ENCODE assay signal across 12 cellular contexts in the genomic region with DNA sequence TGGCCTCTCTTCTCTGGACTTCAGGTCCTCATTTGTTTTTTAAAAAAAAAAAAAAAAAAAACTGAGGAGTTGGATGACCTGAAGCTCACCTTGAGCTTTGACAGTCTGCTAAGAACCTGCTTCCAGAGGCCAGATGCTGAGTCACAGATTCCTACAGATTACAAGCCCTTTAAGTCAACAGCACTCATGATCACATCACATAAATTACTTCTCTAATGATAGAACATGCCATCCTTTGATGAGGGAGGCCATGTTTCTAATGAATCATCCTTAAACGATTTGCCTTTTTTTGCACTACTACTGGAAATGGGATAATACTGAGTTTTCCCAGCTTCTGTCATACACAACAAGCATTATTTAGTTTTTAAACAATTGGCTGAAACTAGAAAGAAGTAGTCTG. TPM values are rescaled to one million over a fixed set of nuclear protein-coding genes. Genes with fewer than 3 reads are reported as not detected.
A peak's percentile ranks its signal among the peaks of the same experiment; 100 is the strongest.
DNase-seq lines count a peak whose midpoint lies in the region; ATAC-seq, FAIRE-seq and TF ChIP-seq lines count a peak whose summit lies in the region.
"Had no signal": no experiment of that assay in that cellular context is flagged by ENCODE, and none has a peak within 500 bp of the region (broad histone marks: within the 10 kb centered on the region; RNA-seq: fewer than 3 reads in every experiment).

No MANE protein-coding gene starts in this region.

- CTCF ChIA-PET in H1 (lab: Charles Lee; ENCODE audit: partially characterized antibody) = interaction anchor here (1.4 to 2.2 kb wide), 2 partner anchors 11 to 55 kb away, joined by 5 to 6 read pairs; no protein-coding TSS in a partner anchor

- ATAC-seq in omental fat pad (ENCODE audit: low FRiP score) = peak; percentile 71
- ATAC-seq in GM21528 (IDR thresholded peaks at IDR 0.05; ENCODE audit: low FRiP score, unreplicated experiment) = no peak
- ATAC-seq in GM21825 (IDR thresholded peaks at IDR 0.05; ENCODE audit: unreplicated experiment) = no peak

- no peak for TF ChIP-seq EP300 in H1 (IDR thresholded peaks at IDR 0.05; ENCODE audit: borderline replicate concordance in 1 of 2, low read depth in 2 of 2, low read length in 2 of 2)

- H3K56ac ChIP-seq in H1 (replicated peaks; ENCODE audit: insufficient read length, low read depth, low read length) = no peak overlapping the region

- H4K5ac ChIP-seq in H1 (ENCODE audit: insufficient read length, low read depth, low read length) = no peak overlapping the region

- H3K23me2 ChIP-seq in H1 (ENCODE audit: low read depth, low read length) = no peaks in the 10 kb centered on the region

- H2AFZ ChIP-seq in H1 (ENCODE audit: low read length) = no peak overlapping the region

- no peak overlapping the region for H4K8ac ChIP-seq in H1 (ENCODE audit: extremely low read depth, insufficient read depth, low read length)

- H3K4me3 ChIP-seq in MG63 = no peak overlapping the region
- no peak overlapping the region for H3K4me3 ChIP-seq in H1 (ENCODE audit: extremely low read depth in 1 of 4, insufficient read depth in 2 of 4, low read depth in 3 of 4, low read length in 4 of 4)
- H3K4me3 ChIP-seq: coronary artery had no signal

- no peak overlapping the region for H4K91ac ChIP-seq in H1 (replicated peaks; ENCODE audit: insufficient read length, low read length)

- TF ChIP-seq CTCF in H1 (IDR thresholded peaks at IDR 0.05; ENCODE audit: control extremely low read depth in 1 of 3, insufficient read depth in 1 of 3, low read depth in 1 of 3, low read length in 3 of 3) (no peak), omental fat pad (IDR thresholded peaks at IDR 0.05) (no peak)

- H3K79me2 ChIP-seq in H1 (ENCODE audit: control insufficient read depth in 1 of 2, insufficient read depth in 2 of 2, low read length in 2 of 2) = no peaks in the 10 kb centered on the region

- TF ChIP-seq RAD21 in H1 (IDR thresholded peaks at IDR 0.05 in 1 of 2, conservative IDR thresholded peaks at IDR 0.05 in 1 of 2; ENCODE audit: low read depth in 2 of 2, low read length in 2 of 2) = no peak

- 58% methylated on average over 1 of the region's 1 CpG; no CpG with 5 or more reads in 1 of the 2 experiments for WGBS in H1 (ENCODE audit: extremely low coverage in 1 of 2, insufficient coverage in 1 of 2, insufficient read length in 1 of 2, insufficient replicate concordance in 2 of 2, low coverage in 1 of 2, low lambda C conversion rate in 2 of 2, missing lambda C conversion rate in 1 of 2), 2 experiments

- no peaks in the 10 kb centered on the region for H4K20me1 ChIP-seq in H1 (replicated peaks in 1 of 2; ENCODE audit: control insufficient read depth in 1 of 2, insufficient read depth in 2 of 2, low read length in 2 of 2)

- no peak overlapping the region for H3K14ac ChIP-seq in H1 (ENCODE audit: insufficient read length)

- H2BK120ac ChIP-seq in H1 (replicated peaks; ENCODE audit: low read depth, low read length) = no peak overlapping the region

- H2BK15ac ChIP-seq in H1 (ENCODE audit: low read length) = peak overlapping the region; percentile 40; the same call in 1 of the 2 replicates

- H2BK20ac ChIP-seq in H1 (ENCODE audit: low read length) = no peak overlapping the region

- no peak overlapping the region for H2AK5ac ChIP-seq in H1 (ENCODE audit: low read depth, low read length)

- no peak overlapping the region for H3K9ac ChIP-seq in H1 (replicated peaks in 1 of 4; ENCODE audit: extremely low read depth in 1 of 4, low read depth in 3 of 4, low read length in 3 of 4)

- H3K4me1 ChIP-seq in H1 (replicated peaks in 1 of 4; ENCODE audit: control insufficient read depth in 3 of 4, insufficient read depth in 4 of 4, low read length in 3 of 4) = peaks cover 0 to 10% (median 6%) of the 10 kb centered on the region in 4 experiments; a peak in 3 of 7 replicates

- no peak overlapping the region for H3K4me2 ChIP-seq in H1 (ENCODE audit: insufficient read depth in 1 of 2, low read depth in 2 of 2, low read length in 2 of 2)

- H2BK5ac ChIP-seq in H1 (ENCODE audit: low read depth, low read length) = no peak overlapping the region

- H3K18ac ChIP-seq in H1 (ENCODE audit: extremely low read depth, low read length) = no peak overlapping the region

- H3K36me3 ChIP-seq in MG63 (no peaks in the 10 kb centered on the region), H1 (ENCODE audit: control insufficient read depth in 2 of 4, insufficient read depth in 4 of 4, low read length in 3 of 4) (no peaks in the 10 kb centered on the region)

- peak; percentile 28 for FAIRE-seq in H1 (lab: Jason Lieb, UNC)
- FAIRE-seq: G401.6 had no signal

- no peak for TF ChIP-seq POLR2A in H1 (IDR thresholded peaks at IDR 0.05; ENCODE audit: control extremely low read depth in 1 of 2, low read depth in 2 of 2, low read length in 2 of 2)

- no peaks in the 10 kb centered on the region for H3K79me1 ChIP-seq in H1 (ENCODE audit: low read depth, low read length)

- no peaks in the 10 kb centered on the region for H3K27me3 ChIP-seq in MG63
- H3K27me3 ChIP-seq in H1 (replicated peaks in 1 of 4; ENCODE audit: control insufficient read depth in 3 of 4, extremely low read depth in 1 of 4, insufficient read depth in 3 of 4, low read length in 3 of 4) = no peaks in the 10 kb centered on the region

- no peak overlapping the region for H3K4ac ChIP-seq in H1 (replicated peaks; ENCODE audit: insufficient read length, low read depth, low read length)

- POLR2A ChIA-PET in H1 (lab: Charles Lee; ENCODE audit: partially characterized antibody) = no interaction called here

- H3K27ac ChIP-seq in H1 (ENCODE audit: low read depth, low read length) = no peak overlapping the region
- H3K27ac ChIP-seq: coronary artery had no signal

- DNase-seq in EL (peak; percentile 85), MG63 (peak; percentile 69), H1 (ENCODE audit: low read depth in 1 of 2, low spot score in 2 of 2) (no peak), omental fat pad (ENCODE audit: low spot score) (no peak), MV-4-11 (lab: John Stamatoyannopoulos, UW) (no peak)
- DNase-seq in stimulated activated CD4-positive, alpha-beta T cell treated with anti-CD3 and anti-CD28 coated beads, Interleukin-15, amount 100 ng/mL, for 24 hours = no peak
- DNase-seq: activated CD8-positive, alpha-beta memory T cell treated with anti-CD3 and anti-CD28 coated beads, Interleukin-2, amount 50 U/mL, for 4 hours had no signal

- no peak overlapping the region for H2BK12ac ChIP-seq in H1 (ENCODE audit: low read depth, low read length)

- H3K23ac ChIP-seq in H1 (ENCODE audit: insufficient read length) = no peak overlapping the region

- H3K9me3 ChIP-seq in MG63 = no peaks in the 10 kb centered on the region
- no peaks in the 10 kb centered on the region for H3K9me3 ChIP-seq in H1 (ENCODE audit: insufficient read depth in 2 of 2, low read depth in 1 of 2, low read length in 1 of 2)

TF ChIP-seq in H1, 55 proteins besides CTCF, POLR2A, EP300 and RAD21 (continues in another document):
- no peak for TF ChIP-seq GTF2F1 (IDR thresholded peaks at IDR 0.05; ENCODE audit: borderline replicate concordance, low read depth, low read length)
- TF ChIP-seq BACH1 (IDR thresholded peaks at IDR 0.05; ENCODE audit: low read length) = peak; percentile 90
- peak; percentile 61; the same call in 1 of the 2 replicates for TF ChIP-seq JUND (IDR thresholded peaks at IDR 0.05; ENCODE audit: low read length)
- TF ChIP-seq MAFK (IDR thresholded peaks at IDR 0.05; ENCODE audit: low read depth, low read length) = peak; percentile 58
- TF ChIP-seq ATF3 (IDR thresholded peaks at IDR 0.05; ENCODE audit: insufficient read depth, low read depth, low read length) = no peak
- TF ChIP-seq RBBP5 (IDR thresholded peaks at IDR 0.05; ENCODE audit: borderline replicate concordance, low read depth, low read length) = no peak
- no peak for TF ChIP-seq CBX8 (IDR thresholded peaks at IDR 0.05; ENCODE audit: borderline replicate concordance, low read depth, low read length)

RNA-seq across cellular contexts. Expression of gene MYOT, which starts 34.2 kb away (rescaled TPM):
- total RNA-seq in MG63 (2014; rRNA removed; shearing (Covaris generic); ENCODE audit: low replicate concordance) = not detected in 2 replicates
- total RNA-seq in H1 (2021; fragmentation: NEBNext Ultra II Directional; extraction: Animal tissue kit (Norgen Biotek cat#: 25700)) = not detected in 2 replicates
- polyA plus RNA-seq in H1 (2011; rRNA removed) = not detected in 2 replicates
- polyA plus RNA-seq in H1 (2011; cell fraction: cytosol; rRNA removed) = not detected
- not detected for polyA plus RNA-seq in H1 (2011; cell fraction: nucleus; rRNA removed)
- polyA plus RNA-seq in H1 (2012, experiment 1 of 2) = not detected in 4 replicates
- polyA plus RNA-seq in H1 (2012, experiment 2 of 2) = not detected
- not detected for polyA plus RNA-seq in H1 (2013, experiment 1 of 2)
- polyA plus RNA-seq in H1 (2013, experiment 2 of 2) = not detected
- not detected in 2 replicates for polyA minus RNA-seq in H1 (2011; rRNA and poly(A)+ RNA removed)
- polyA minus RNA-seq in H1 (2011; cell fraction: cytosol; rRNA and poly(A)+ RNA removed) = not detected
- not detected for polyA minus RNA-seq in H1 (2011; cell fraction: nucleus; rRNA and poly(A)+ RNA removed)
- total RNA-seq in omental fat pad = 10 to 100 TPM in 1 of 4 donors, 1 to 10 TPM in 2, not detected in 1; 3.2 to 15.8 (median 4.1) TPM

RNA-seq across cellular contexts. Expression of gene PKD2L2, which starts 55.8 kb away (rescaled TPM):
- not detected in 2 replicates for total RNA-seq in MG63 (2014; rRNA removed; shearing (Covaris generic); ENCODE audit: low replicate concordance)
- total RNA-seq in H1 (2021; fragmentation: NEBNext Ultra II Directional; extraction: Animal tissue kit (Norgen Biotek cat#: 25700)) = not detected in 2 replicates
- polyA plus RNA-seq in H1 (2011; rRNA removed) = not detected in 2 replicates
- not detected for polyA plus RNA-seq in H1 (2011; cell fraction: cytosol; rRNA removed)
- not detected for polyA plus RNA-seq in H1 (2011; cell fraction: nucleus; rRNA removed)
- polyA plus RNA-seq in H1 (2012, experiment 1 of 2) = not detected in 4 replicates
- polyA plus RNA-seq in H1 (2012, experiment 2 of 2) = not detected
- polyA plus RNA-seq in H1 (2013, experiment 1 of 2) = 0.06 TPM
- not detected for polyA plus RNA-seq in H1 (2013, experiment 2 of 2)
- polyA minus RNA-seq in H1 (2011; rRNA and poly(A)+ RNA removed) = not detected in 2 replicates
- polyA minus RNA-seq in H1 (2011; cell fraction: cytosol; rRNA and poly(A)+ RNA removed) = not detected
- not detected for polyA minus RNA-seq in H1 (2011; cell fraction: nucleus; rRNA and poly(A)+ RNA removed)
- total RNA-seq in omental fat pad = not detected
- total RNA-seq: mesenteric fat pad had no signal

Comparison
In these comparisons a context has a peak if more than half of its experiments do, and no peak if none do; other contexts are left out.
1. DNase-seq: peak in EL (single experiment) and MG63 (single experiment); none in H1 (0 of 2), omental fat pad (single experiment), stimulated activated CD4-positive, alpha-beta T cell treated with anti-CD3 and anti-CD28 coated beads, Interleukin-15, amount 100 ng/mL, for 24 hours (single experiment) and MV-4-11 (single experiment).